In the genomic region with DNA sequence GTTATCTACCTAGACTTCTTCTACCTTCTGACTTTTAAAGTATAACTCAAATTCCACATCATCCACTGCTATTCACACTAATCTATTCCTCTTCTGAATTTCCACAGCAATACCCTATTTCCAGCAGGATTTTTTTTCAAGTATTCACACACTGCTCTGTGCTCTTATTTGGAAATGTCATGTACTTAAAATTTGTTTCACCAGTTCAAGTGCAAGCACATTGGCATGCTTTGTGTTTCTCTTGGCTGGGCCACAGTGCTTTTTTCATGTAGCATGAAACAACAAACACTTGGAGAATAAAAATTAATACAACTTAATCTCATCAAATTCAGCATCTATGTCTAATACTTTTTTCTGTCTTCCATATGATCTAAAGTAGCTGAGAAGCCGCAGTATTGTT, we compare ENCODE assay signal across 1 cellular context.
TF ChIP-seq lines count a peak whose summit lies in the region.

No MANE protein-coding gene starts in this region.

TF ChIP-seq in GM23338, 12 proteins besides CTCF, POLR2A, EP300 and RAD21 (continued from another document):
- TF ChIP-seq, protein P1, sequence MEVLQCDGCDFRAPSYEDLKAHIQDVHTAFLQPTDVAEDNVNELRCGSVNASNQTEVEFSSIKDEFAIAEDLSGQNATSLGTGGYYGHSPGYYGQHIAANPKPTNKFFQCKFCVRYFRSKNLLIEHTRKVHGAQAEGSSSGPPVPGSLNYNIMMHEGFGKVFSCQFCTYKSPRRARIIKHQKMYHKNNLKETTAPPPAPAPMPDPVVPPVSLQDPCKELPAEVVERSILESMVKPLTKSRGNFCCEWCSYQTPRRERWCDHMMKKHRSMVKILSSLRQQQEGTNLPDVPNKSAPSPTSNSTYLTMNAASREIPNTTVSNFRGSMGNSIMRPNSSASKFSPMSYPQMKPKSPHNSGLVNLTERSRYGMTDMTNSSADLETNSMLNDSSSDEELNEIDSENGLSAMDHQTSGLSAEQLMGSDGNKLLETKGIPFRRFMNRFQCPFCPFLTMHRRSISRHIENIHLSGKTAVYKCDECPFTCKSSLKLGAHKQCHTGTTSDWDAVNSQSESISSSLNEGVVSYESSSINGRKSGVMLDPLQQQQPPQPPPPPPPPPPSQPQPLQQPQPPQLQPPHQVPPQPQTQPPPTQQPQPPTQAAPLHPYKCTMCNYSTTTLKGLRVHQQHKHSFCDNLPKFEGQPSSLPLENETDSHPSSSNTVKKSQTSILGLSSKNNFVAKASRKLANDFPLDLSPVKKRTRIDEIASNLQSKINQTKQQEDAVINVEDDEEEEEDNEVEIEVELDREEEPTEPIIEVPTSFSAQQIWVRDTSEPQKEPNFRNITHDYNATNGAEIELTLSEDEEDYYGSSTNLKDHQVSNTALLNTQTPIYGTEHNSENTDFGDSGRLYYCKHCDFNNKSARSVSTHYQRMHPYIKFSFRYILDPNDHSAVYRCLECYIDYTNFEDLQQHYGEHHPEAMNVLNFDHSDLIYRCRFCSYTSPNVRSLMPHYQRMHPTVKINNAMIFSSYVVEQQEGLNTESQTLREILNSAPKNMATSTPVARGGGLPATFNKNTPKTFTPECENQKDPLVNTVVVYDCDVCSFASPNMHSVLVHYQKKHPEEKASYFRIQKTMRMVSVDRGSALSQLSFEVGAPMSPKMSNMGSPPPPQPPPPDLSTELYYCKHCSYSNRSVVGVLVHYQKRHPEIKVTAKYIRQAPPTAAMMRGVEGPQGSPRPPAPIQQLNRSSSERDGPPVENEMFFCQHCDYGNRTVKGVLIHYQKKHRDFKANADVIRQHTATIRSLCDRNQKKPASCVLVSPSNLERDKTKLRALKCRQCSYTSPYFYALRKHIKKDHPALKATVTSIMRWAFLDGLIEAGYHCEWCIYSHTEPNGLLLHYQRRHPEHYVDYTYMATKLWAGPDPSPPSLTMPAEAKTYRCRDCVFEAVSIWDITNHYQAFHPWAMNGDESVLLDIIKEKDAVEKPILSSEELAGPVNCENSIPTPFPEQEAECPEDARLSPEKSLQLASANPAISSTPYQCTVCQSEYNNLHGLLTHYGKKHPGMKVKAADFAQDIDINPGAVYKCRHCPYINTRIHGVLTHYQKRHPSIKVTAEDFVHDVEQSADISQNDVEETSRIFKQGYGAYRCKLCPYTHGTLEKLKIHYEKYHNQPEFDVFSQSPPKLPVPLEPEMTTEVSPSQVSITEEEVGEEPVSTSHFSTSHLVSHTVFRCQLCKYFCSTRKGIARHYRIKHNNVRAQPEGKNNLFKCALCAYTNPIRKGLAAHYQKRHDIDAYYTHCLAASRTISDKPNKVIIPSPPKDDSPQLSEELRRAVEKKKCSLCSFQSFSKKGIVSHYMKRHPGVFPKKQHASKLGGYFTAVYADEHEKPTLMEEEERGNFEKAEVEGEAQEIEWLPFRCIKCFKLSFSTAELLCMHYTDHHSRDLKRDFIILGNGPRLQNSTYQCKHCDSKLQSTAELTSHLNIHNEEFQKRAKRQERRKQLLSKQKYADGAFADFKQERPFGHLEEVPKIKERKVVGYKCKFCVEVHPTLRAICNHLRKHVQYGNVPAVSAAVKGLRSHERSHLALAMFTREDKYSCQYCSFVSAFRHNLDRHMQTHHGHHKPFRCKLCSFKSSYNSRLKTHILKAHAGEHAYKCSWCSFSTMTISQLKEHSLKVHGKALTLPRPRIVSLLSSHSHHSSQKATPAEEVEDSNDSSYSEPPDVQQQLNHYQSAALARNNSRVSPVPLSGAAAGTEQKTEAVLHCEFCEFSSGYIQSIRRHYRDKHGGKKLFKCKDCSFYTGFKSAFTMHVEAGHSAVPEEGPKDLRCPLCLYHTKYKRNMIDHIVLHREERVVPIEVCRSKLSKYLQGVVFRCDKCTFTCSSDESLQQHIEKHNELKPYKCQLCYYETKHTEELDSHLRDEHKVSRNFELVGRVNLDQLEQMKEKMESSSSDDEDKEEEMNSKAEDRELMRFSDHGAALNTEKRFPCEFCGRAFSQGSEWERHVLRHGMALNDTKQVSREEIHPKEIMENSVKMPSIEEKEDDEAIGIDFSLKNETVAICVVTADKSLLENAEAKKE (CRISPR knock-in tag; IDR thresholded peaks at IDR 0.05) = no peak
TF ChIP-seq in GM23338: peak in this region for 0.
